In the genomic region with DNA sequence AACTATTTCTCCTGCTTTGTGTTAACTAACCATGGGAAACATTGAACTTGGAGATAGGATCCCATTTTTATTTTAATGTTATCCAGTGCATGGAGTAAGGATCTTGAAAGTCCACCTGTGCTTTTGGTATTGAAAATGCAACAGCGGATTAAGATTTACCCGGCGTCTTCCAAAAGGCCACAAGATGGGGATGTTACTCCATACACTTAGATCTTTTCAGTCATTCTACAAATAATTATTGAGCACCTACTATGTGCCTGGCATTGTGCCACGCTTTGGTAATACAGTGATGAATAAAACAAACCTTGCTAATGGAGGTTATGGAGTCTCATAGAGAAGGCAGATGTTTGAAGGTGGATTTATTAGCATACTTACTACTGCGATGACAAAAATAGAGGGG, we compare ENCODE assay signal across 1 cellular context.
TF ChIP-seq lines count a peak whose summit lies in the region.

No MANE protein-coding gene starts in this region.

TF ChIP-seq in GM23338, 12 proteins besides CTCF, POLR2A, EP300 and RAD21 (continued from another document):
- TF ChIP-seq, protein P1, sequence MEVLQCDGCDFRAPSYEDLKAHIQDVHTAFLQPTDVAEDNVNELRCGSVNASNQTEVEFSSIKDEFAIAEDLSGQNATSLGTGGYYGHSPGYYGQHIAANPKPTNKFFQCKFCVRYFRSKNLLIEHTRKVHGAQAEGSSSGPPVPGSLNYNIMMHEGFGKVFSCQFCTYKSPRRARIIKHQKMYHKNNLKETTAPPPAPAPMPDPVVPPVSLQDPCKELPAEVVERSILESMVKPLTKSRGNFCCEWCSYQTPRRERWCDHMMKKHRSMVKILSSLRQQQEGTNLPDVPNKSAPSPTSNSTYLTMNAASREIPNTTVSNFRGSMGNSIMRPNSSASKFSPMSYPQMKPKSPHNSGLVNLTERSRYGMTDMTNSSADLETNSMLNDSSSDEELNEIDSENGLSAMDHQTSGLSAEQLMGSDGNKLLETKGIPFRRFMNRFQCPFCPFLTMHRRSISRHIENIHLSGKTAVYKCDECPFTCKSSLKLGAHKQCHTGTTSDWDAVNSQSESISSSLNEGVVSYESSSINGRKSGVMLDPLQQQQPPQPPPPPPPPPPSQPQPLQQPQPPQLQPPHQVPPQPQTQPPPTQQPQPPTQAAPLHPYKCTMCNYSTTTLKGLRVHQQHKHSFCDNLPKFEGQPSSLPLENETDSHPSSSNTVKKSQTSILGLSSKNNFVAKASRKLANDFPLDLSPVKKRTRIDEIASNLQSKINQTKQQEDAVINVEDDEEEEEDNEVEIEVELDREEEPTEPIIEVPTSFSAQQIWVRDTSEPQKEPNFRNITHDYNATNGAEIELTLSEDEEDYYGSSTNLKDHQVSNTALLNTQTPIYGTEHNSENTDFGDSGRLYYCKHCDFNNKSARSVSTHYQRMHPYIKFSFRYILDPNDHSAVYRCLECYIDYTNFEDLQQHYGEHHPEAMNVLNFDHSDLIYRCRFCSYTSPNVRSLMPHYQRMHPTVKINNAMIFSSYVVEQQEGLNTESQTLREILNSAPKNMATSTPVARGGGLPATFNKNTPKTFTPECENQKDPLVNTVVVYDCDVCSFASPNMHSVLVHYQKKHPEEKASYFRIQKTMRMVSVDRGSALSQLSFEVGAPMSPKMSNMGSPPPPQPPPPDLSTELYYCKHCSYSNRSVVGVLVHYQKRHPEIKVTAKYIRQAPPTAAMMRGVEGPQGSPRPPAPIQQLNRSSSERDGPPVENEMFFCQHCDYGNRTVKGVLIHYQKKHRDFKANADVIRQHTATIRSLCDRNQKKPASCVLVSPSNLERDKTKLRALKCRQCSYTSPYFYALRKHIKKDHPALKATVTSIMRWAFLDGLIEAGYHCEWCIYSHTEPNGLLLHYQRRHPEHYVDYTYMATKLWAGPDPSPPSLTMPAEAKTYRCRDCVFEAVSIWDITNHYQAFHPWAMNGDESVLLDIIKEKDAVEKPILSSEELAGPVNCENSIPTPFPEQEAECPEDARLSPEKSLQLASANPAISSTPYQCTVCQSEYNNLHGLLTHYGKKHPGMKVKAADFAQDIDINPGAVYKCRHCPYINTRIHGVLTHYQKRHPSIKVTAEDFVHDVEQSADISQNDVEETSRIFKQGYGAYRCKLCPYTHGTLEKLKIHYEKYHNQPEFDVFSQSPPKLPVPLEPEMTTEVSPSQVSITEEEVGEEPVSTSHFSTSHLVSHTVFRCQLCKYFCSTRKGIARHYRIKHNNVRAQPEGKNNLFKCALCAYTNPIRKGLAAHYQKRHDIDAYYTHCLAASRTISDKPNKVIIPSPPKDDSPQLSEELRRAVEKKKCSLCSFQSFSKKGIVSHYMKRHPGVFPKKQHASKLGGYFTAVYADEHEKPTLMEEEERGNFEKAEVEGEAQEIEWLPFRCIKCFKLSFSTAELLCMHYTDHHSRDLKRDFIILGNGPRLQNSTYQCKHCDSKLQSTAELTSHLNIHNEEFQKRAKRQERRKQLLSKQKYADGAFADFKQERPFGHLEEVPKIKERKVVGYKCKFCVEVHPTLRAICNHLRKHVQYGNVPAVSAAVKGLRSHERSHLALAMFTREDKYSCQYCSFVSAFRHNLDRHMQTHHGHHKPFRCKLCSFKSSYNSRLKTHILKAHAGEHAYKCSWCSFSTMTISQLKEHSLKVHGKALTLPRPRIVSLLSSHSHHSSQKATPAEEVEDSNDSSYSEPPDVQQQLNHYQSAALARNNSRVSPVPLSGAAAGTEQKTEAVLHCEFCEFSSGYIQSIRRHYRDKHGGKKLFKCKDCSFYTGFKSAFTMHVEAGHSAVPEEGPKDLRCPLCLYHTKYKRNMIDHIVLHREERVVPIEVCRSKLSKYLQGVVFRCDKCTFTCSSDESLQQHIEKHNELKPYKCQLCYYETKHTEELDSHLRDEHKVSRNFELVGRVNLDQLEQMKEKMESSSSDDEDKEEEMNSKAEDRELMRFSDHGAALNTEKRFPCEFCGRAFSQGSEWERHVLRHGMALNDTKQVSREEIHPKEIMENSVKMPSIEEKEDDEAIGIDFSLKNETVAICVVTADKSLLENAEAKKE (CRISPR knock-in tag; IDR thresholded peaks at IDR 0.05) = no peak
- no peak for TF ChIP-seq ZNF331 (CRISPR knock-in tag; IDR thresholded peaks at IDR 0.05; ENCODE audit: low read depth)
- TF ChIP-seq EZH2 (IDR thresholded peaks at IDR 0.05; ENCODE audit: low read depth, unreplicated experiment) = no peak
- TF ChIP-seq NANOG (IDR thresholded peaks at IDR 0.05; ENCODE audit: borderline replicate concordance) = no peak
